In genomic region chr19:38836438-38837303, GRCh38 we compare ENCODE assay signal across 15 cellular contexts. TPM values are rescaled to one million over a fixed set of nuclear protein-coding genes. Genes with fewer than 3 reads are reported as not detected.
A peak's percentile ranks its signal among the peaks of the same experiment; 100 is the strongest.
DNase-seq lines count a peak whose midpoint lies in the region; ATAC-seq, FAIRE-seq and TF ChIP-seq lines count a peak whose summit lies in the region.
"Had no signal": no experiment of that assay in that cellular context is flagged by ENCODE, and none has a peak within 500 bp of the region (broad histone marks: within the 10 kb centered on the region; RNA-seq: fewer than 3 reads in every experiment).

No MANE protein-coding gene starts in this region.

- H3K4me1 Mint-ChIP-seq in MCF 10A (ENCODE audit: insufficient read depth, unreplicated experiment) (peaks cover 21% of the 10 kb centered on the region), T-cell (peaks cover 20 to 38% (median 38%) of the 10 kb centered on the region in 3 donors)
- H3K4me1 Mint-ChIP-seq in activated CD4-positive, alpha-beta memory T cell treated with anti-CD3 and anti-CD28 coated beads for 36 hours (ENCODE audit: low read depth): peaks cover 47% of the 10 kb centered on the region

- H3K36me3 ChIP-seq in breast epithelium: peaks cover 16% of the 10 kb centered on the region
- H3K36me3 ChIP-seq in keratinocyte (ENCODE audit: control insufficient read depth in 2 of 2, extremely low read depth in 1 of 2, insufficient read depth in 2 of 2, low read length in 2 of 2): peaks cover 27 to 37% of the 10 kb centered on the region in 2 experiments
- peaks cover 57% of the 10 kb centered on the region for H3K36me3 ChIP-seq in suprapubic skin

- peak overlapping the region; percentile 71 for H3K9ac ChIP-seq in keratinocyte (ENCODE audit: control insufficient read depth, extremely low read depth, insufficient read depth, low read length)

- 59% methylated on average over 8 of the region's 10 CpGs for WGBS in suprapubic skin

- peak overlapping the region; percentile 67 for H3K4me2 ChIP-seq in keratinocyte (ENCODE audit: control insufficient read depth, extremely low read depth, insufficient read depth, low read depth, low read length)

- no peak for TF ChIP-seq EP300 in suprapubic skin (IDR thresholded peaks at IDR 0.05)

- no peak for FAIRE-seq in keratinocyte (lab: Jason Lieb, UNC)

- H3K4me3 ChIP-seq in breast epithelium (peak overlapping the region in 1 of 3 donors; percentile 4), keratinocyte (ENCODE audit: control insufficient read depth in 2 of 3, extremely low read depth in 1 of 3, insufficient read depth in 2 of 3, low read depth in 1 of 3, low read length in 3 of 3) (peak overlapping the region in 2 of 3 experiments; percentile 14 to 25), suprapubic skin (no peak overlapping the region)

- no peak for TF ChIP-seq POLR2A in breast epithelium (IDR thresholded peaks at IDR 0.05)
- TF ChIP-seq POLR2A in suprapubic skin (IDR thresholded peaks at IDR 0.05): no peak

- CTCF ChIA-PET in MCF 10A (lab: Yijun Ruan, JAX): interaction anchor here (0.6 to 1.1 kb wide), 3 partner anchors 17 to 186 kb away, joined by 3 to 6 read pairs (median 3); no protein-coding TSS in a partner anchor
- CTCF ChIA-PET in activated CD4-positive, alpha-beta memory T cell treated with anti-CD3 and anti-CD28 coated beads for 36 hours (lab: Charles Lee): interaction anchor here (1.6 kb wide), 1 partner anchor 434 kb away, joined by 5 read pairs; the partner anchor contains the start of gene FAM98C
- CTCF ChIA-PET in T-cell (lab: Charles Lee): interaction anchor here in 1 of 2 donors (0.6 kb wide), 1 partner anchor 32 kb away, joined by 5 read pairs; no protein-coding TSS in a partner anchor

- POLR2A ChIA-PET in MCF 10A (lab: Yijun Ruan, JAX): interaction anchor here (0.6 to 5.8 kb wide), 18 partner anchors 7 to 199 kb away, joined by 3 to 74 read pairs (median 8); partner anchors contain the start of genes ACTN4, HNRNPL, NFKBIB and SIRT2
- POLR2A ChIA-PET in activated CD4-positive, alpha-beta memory T cell treated with anti-CD3 and anti-CD28 coated beads for 36 hours (lab: Charles Lee): no interaction called here
- POLR2A ChIA-PET in T-cell (lab: Charles Lee): interaction anchor here in 1 of 2 donors (0.6 kb wide), 2 partner anchors 13 to 20 kb away, joined by 3 to 5 read pairs; no protein-coding TSS in a partner anchor

- no peak overlapping the region for H2AFZ ChIP-seq in keratinocyte (ENCODE audit: control insufficient read depth, low read length)

- H3K27ac Mint-ChIP-seq in MCF 10A (ENCODE audit: low read depth, unreplicated experiment) (no peak overlapping the region), T-cell (peak overlapping the region in 1 of 2 donors; percentile 39)
- peak overlapping the region; percentile 74 for H3K27ac Mint-ChIP-seq in activated CD4-positive, alpha-beta memory T cell treated with anti-CD3 and anti-CD28 coated beads for 36 hours

- TF ChIP-seq CTCF in breast epithelium (IDR thresholded peaks at IDR 0.05): no peak
- no peak for TF ChIP-seq CTCF in MCF 10A (IDR thresholded peaks at IDR 0.05; ENCODE audit: unreplicated experiment)
- TF ChIP-seq CTCF in keratinocyte (optimal IDR thresholded peaks at IDR 0.05 in 1 of 3, IDR thresholded peaks at IDR 0.05 in 1 of 3, conservative IDR thresholded peaks at IDR 0.05 in 1 of 3; ENCODE audit: extremely low read depth in 1 of 3, insufficient read depth in 2 of 3, low read length in 3 of 3): no peak
- no peak for TF ChIP-seq CTCF in suprapubic skin (IDR thresholded peaks at IDR 0.05)

- intact Hi-C loops in breast epithelium (cut with DNase I; ENCODE audit: low total_unique reads) (no loop called here), MCF 10A (cut with micrococcal nuclease) (no loop called here)
- intact Hi-C loops in activated CD4-positive, alpha-beta memory T cell treated with anti-CD3 and anti-CD28 coated beads for 36 hours (cut with micrococcal nuclease): no loop called here

- H3K27ac ChIP-seq in breast epithelium (peak overlapping the region; percentile 58 to 91), keratinocyte (ENCODE audit: control insufficient read depth, insufficient read depth, low read length) (peak overlapping the region; percentile 80), suprapubic skin (peak overlapping the region; percentile 88)

- H3K9me3 Mint-ChIP-seq in MCF 10A (ENCODE audit: unreplicated experiment) (no peaks in the 10 kb centered on the region), T-cell (no peaks in the 10 kb centered on the region)
- no peaks in the 10 kb centered on the region for H3K9me3 Mint-ChIP-seq in activated CD4-positive, alpha-beta memory T cell treated with anti-CD3 and anti-CD28 coated beads for 36 hours

- BruUV-seq in MCF 10A (replicated peaks; lab: Mats Ljungman, UMichigan): no TSS peak

- DNase-seq in breast epithelium (ENCODE audit: low spot score in 2 of 2) (peak in 1 of 2 donors; percentile 40), MCF 10A (ENCODE audit: unreplicated experiment) (no peak), keratinocyte (ENCODE audit: low read depth, low spot score) (no peak), suprapubic skin (ENCODE audit: low spot score in 2 of 2) (no peak), EL (no peak), T-cell (no peak), cerebellar nuclear complex (lab: John Stamatoyannopoulos, UW) (no peak)
- DNase-seq in activated CD4-positive, alpha-beta memory T cell treated with anti-CD3 and anti-CD28 coated beads for 36 hours: no peak
- DNase-seq: NCI-H524; stimulated activated CD4-positive, alpha-beta T cell treated with anti-CD3 and anti-CD28 coated beads, Interleukin-1b, Interleukin-23, amount 100 ng/mL, for 48 hours had no signal

- peaks cover 8% of the 10 kb centered on the region for H4K20me1 ChIP-seq in keratinocyte (ENCODE audit: control insufficient read depth, extremely low read depth, insufficient read depth, low read length)

- ATAC-seq in T-cell (replicated peaks in 1 of 4): no peak

- peaks cover 66% of the 10 kb centered on the region for H3K36me3 Mint-ChIP-seq in MCF 10A (ENCODE audit: insufficient read depth, unreplicated experiment)
- peaks cover 48% of the 10 kb centered on the region for H3K36me3 Mint-ChIP-seq in activated CD4-positive, alpha-beta memory T cell treated with anti-CD3 and anti-CD28 coated beads for 36 hours
- H3K36me3 Mint-ChIP-seq in T-cell: peaks cover 43% of the 10 kb centered on the region

- H3K9me3 ChIP-seq in breast epithelium: no peaks in the 10 kb centered on the region
- H3K9me3 ChIP-seq in keratinocyte (ENCODE audit: control insufficient read depth, low read depth, low read length): no peaks in the 10 kb centered on the region
- H3K9me3 ChIP-seq in suprapubic skin: no peaks in the 10 kb centered on the region

- H3K4me3 Mint-ChIP-seq in MCF 10A (ENCODE audit: unreplicated experiment) (no peak overlapping the region), T-cell (no peak overlapping the region)
- no peak overlapping the region for H3K4me3 Mint-ChIP-seq in activated CD4-positive, alpha-beta memory T cell treated with anti-CD3 and anti-CD28 coated beads for 36 hours

- peaks cover 12% of the 10 kb centered on the region for H3K79me2 ChIP-seq in keratinocyte (ENCODE audit: control insufficient read depth, insufficient read depth, low read length)

- H3K9me1 ChIP-seq in keratinocyte (ENCODE audit: control insufficient read depth, extremely low read depth, insufficient read depth, low read length): peaks cover 8% of the 10 kb centered on the region

- dilution Hi-C loops in keratinocyte (cut with MboI; ENCODE audit: extremely low pct_ligation_motif_present, low sequenced_read_pairs): no loop called here

- H3K27me3 ChIP-seq in breast epithelium (no peaks in the 10 kb centered on the region), keratinocyte (ENCODE audit: control insufficient read depth, extremely low read depth, insufficient read depth, low read length) (no peaks in the 10 kb centered on the region), suprapubic skin (no peaks in the 10 kb centered on the region)

- H3K27me3 Mint-ChIP-seq in MCF 10A (ENCODE audit: insufficient read depth, unreplicated experiment) (no peaks in the 10 kb centered on the region), T-cell (no peaks in the 10 kb centered on the region)
- H3K27me3 Mint-ChIP-seq in activated CD4-positive, alpha-beta memory T cell treated with anti-CD3 and anti-CD28 coated beads for 36 hours: no peaks in the 10 kb centered on the region

- H3K4me1 ChIP-seq in breast epithelium (peaks cover 13 to 17% of the 10 kb centered on the region in 2 donors), keratinocyte (ENCODE audit: control insufficient read depth, extremely low read depth, insufficient read depth, low read length) (peaks cover 62% of the 10 kb centered on the region), suprapubic skin (peaks cover 77% of the 10 kb centered on the region)

RNA-seq across cellular contexts. Expression of gene ECH1, which starts 5.1 kb away (rescaled TPM):
- 100 to 1,000 TPM in 1 of 3 donors, 10 to 100 TPM in 2; 85.8 to 113 (median 93.8) TPM for total RNA-seq in breast epithelium
- total RNA-seq in MCF 10A (2022): 109 and 130 TPM in 2 replicates
- total RNA-seq in activated CD4-positive, alpha-beta memory T cell treated with anti-CD3 and anti-CD28 coated beads for 36 hours: 100 to 1,000 TPM; 152 to 155 TPM
- 64.9 to 85.5 TPM (median 72.1 TPM) in 3 replicates for polyA plus RNA-seq in keratinocyte
- 32.1 TPM for polyA plus RNA-seq in keratinocyte (2011; ENCODE audit: low read depth)
- polyA plus RNA-seq in keratinocyte (2011; cell fraction: cytosol; rRNA removed): 46.8 and 72.4 TPM in 2 replicates
- polyA plus RNA-seq in keratinocyte (2011; cell fraction: nucleus; rRNA removed): 40.6 and 53.7 TPM in 2 replicates
- 87.0 and 145 TPM in 2 replicates for polyA plus RNA-seq in keratinocyte (2012; ENCODE audit: low replicate concordance)
- 48.7 to 107 TPM (median 62.3 TPM) in 3 replicates for polyA minus RNA-seq in keratinocyte
- polyA minus RNA-seq in keratinocyte (2011; cell fraction: cytosol; rRNA and poly(A)+ RNA removed): 51.2 TPM
- 10.2 and 16.0 TPM in 2 replicates for polyA minus RNA-seq in keratinocyte (2011; cell fraction: nucleus; rRNA and poly(A)+ RNA removed)
- 100 to 1,000 TPM in 1 of 4 donors, 10 to 100 TPM in 3; 77.6 to 250 (median 86.4) TPM for total RNA-seq in suprapubic skin
- 100 to 1,000 TPM in 4 of 5 donors, 10 to 100 TPM in 1; 76.7 to 159 (median 134) TPM for total RNA-seq in T-cell

RNA-seq across cellular contexts. Expression of gene HNRNPL, which starts 13.1 kb away (rescaled TPM):
- total RNA-seq in breast epithelium (100 to 1,000 TPM; 164 to 193 (median 168) TPM), MCF 10A (2022) (288 and 421 TPM in 2 replicates), suprapubic skin (100 to 1,000 TPM; 178 to 227 (median 200) TPM), T-cell (100 to 1,000 TPM; 320 to 498 (median 330) TPM)
- 100 to 1,000 TPM; 646 to 671 TPM for total RNA-seq in activated CD4-positive, alpha-beta memory T cell treated with anti-CD3 and anti-CD28 coated beads for 36 hours
- polyA plus RNA-seq in keratinocyte: 144 to 343 TPM (median 308 TPM) in 3 replicates
- 166 TPM for polyA plus RNA-seq in keratinocyte (2011; ENCODE audit: low read depth)
- polyA plus RNA-seq in keratinocyte (2011; cell fraction: cytosol; rRNA removed): 208 and 259 TPM in 2 replicates
- polyA plus RNA-seq in keratinocyte (2011; cell fraction: nucleus; rRNA removed): 347 and 351 TPM in 2 replicates
- polyA plus RNA-seq in keratinocyte (2012; ENCODE audit: low replicate concordance): 163 and 328 TPM in 2 replicates
- 254 to 505 TPM (median 341 TPM) in 3 replicates for polyA minus RNA-seq in keratinocyte
- polyA minus RNA-seq in keratinocyte (2011; cell fraction: cytosol; rRNA and poly(A)+ RNA removed): 170 TPM
- polyA minus RNA-seq in keratinocyte (2011; cell fraction: nucleus; rRNA and poly(A)+ RNA removed): 135 and 210 TPM in 2 replicates

RNA-seq across cellular contexts. Expression of gene LGALS4, which starts 23.9 kb away (rescaled TPM):
- 10 to 100 TPM in 1 of 3 donors, under 1 TPM in 2; 0.80 to 16.4 (median 0.88) TPM for total RNA-seq in breast epithelium
- total RNA-seq in MCF 10A (2022): 0.61 TPM in 1 of 2 replicates, not detected in the other
- under 1 TPM; 0.33 to 0.70 TPM for total RNA-seq in activated CD4-positive, alpha-beta memory T cell treated with anti-CD3 and anti-CD28 coated beads for 36 hours
- 0.11 to 0.30 TPM (median 0.13 TPM) in 3 replicates for polyA plus RNA-seq in keratinocyte
- 0.86 TPM for polyA plus RNA-seq in keratinocyte (2011; ENCODE audit: low read depth)
- 0.13 TPM in 1 of 2 replicates, not detected in the other for polyA plus RNA-seq in keratinocyte (2011; cell fraction: cytosol; rRNA removed)
- 0.71 and 1.1 TPM in 2 replicates for polyA plus RNA-seq in keratinocyte (2011; cell fraction: nucleus; rRNA removed)
- 1.5 TPM in 1 of 2 replicates, not detected in the other for polyA plus RNA-seq in keratinocyte (2012; ENCODE audit: low replicate concordance)
- not detected in 3 replicates for polyA minus RNA-seq in keratinocyte
- not detected for polyA minus RNA-seq in keratinocyte (2011; cell fraction: cytosol; rRNA and poly(A)+ RNA removed)
- not detected in 2 replicates for polyA minus RNA-seq in keratinocyte (2011; cell fraction: nucleus; rRNA and poly(A)+ RNA removed)
- total RNA-seq in suprapubic skin: 1 to 10 TPM in 3 of 4 donors, under 1 TPM in 1; 0.39 to 8.2 (median 1.6) TPM
- 1 to 10 TPM; 3.8 to 8.8 (median 6.6) TPM for total RNA-seq in T-cell
- total RNA-seq: kidney epithelial cell had no signal

RNA-seq across cellular contexts. Expression of gene RINL, which starts 41.4 kb away (rescaled TPM):
- total RNA-seq in breast epithelium (10 to 100 TPM in 2 of 3 donors, 1 to 10 TPM in 1; 4.5 to 13.0 (median 12.8) TPM), MCF 10A (2022) (3.7 and 4.7 TPM in 2 replicates), suprapubic skin (10 to 100 TPM in 2 of 4 donors, 1 to 10 TPM in 2; 5.1 to 17.2 (median 9.2) TPM), T-cell (10 to 100 TPM; 44.2 to 81.3 (median 71.0) TPM)
- 10 to 100 TPM; 92.6 to 100.0 TPM for total RNA-seq in activated CD4-positive, alpha-beta memory T cell treated with anti-CD3 and anti-CD28 coated beads for 36 hours
- 3.2 to 6.3 TPM (median 4.3 TPM) in 3 replicates for polyA plus RNA-seq in keratinocyte
- polyA plus RNA-seq in keratinocyte (2011; ENCODE audit: low read depth): 1.1 TPM
- 2.9 and 4.0 TPM in 2 replicates for polyA plus RNA-seq in keratinocyte (2011; cell fraction: cytosol; rRNA removed)
- 3.6 and 4.3 TPM in 2 replicates for polyA plus RNA-seq in keratinocyte (2011; cell fraction: nucleus; rRNA removed)
- 2.2 and 5.0 TPM in 2 replicates for polyA plus RNA-seq in keratinocyte (2012; ENCODE audit: low replicate concordance)
- 2.9 to 9.5 TPM (median 3.2 TPM) in 3 replicates for polyA minus RNA-seq in keratinocyte
- 1.3 TPM for polyA minus RNA-seq in keratinocyte (2011; cell fraction: cytosol; rRNA and poly(A)+ RNA removed)
- polyA minus RNA-seq in keratinocyte (2011; cell fraction: nucleus; rRNA and poly(A)+ RNA removed): 1.3 and 2.3 TPM in 2 replicates

RNA-seq across cellular contexts. Expression of gene LGALS7B, which starts 47.7 kb away (rescaled TPM):
- total RNA-seq in breast epithelium (10 to 100 TPM in 1 of 3 donors, 1 to 10 TPM in 1, not detected in 1; 5.9 to 23.6 TPM), MCF 10A (2022) (2.5 and 2.6 TPM in 2 replicates), suprapubic skin (1,000 to 10,000 TPM; 1,712 to 6,564 (median 4,773) TPM), T-cell (not detected)
- not detected for total RNA-seq in activated CD4-positive, alpha-beta memory T cell treated with anti-CD3 and anti-CD28 coated beads for 36 hours
- 1,330 to 7,133 TPM (median 1,668 TPM) in 3 replicates for polyA plus RNA-seq in keratinocyte
- 2,078 TPM for polyA plus RNA-seq in keratinocyte (2011; ENCODE audit: low read depth)
- polyA plus RNA-seq in keratinocyte (2011; cell fraction: cytosol; rRNA removed): 1,317 and 3,328 TPM in 2 replicates
- polyA plus RNA-seq in keratinocyte (2011; cell fraction: nucleus; rRNA removed): 746 and 1,115 TPM in 2 replicates
- polyA plus RNA-seq in keratinocyte (2012; ENCODE audit: low replicate concordance): 3,308 and 8,816 TPM in 2 replicates
- polyA minus RNA-seq in keratinocyte: 127 to 666 TPM (median 341 TPM) in 3 replicates
- 1,769 TPM for polyA minus RNA-seq in keratinocyte (2011; cell fraction: cytosol; rRNA and poly(A)+ RNA removed)
- 213 and 279 TPM in 2 replicates for polyA minus RNA-seq in keratinocyte (2011; cell fraction: nucleus; rRNA and poly(A)+ RNA removed)
- total RNA-seq: cardiac septum; kidney epithelial cell; omental fat pad; T-helper 1 cell treated with Interleukin-12 subunit alpha and Interleukin-12 subunit beta and Interleukin-4 antibody, amounts not matched to agents 30 ng/mL and 1 ng/mL, for 36 hours had no signal
- polyA plus RNA-seq: BJ had no signal
